1 cellular context compared by ENCODE assay signal in the genomic region with DNA sequence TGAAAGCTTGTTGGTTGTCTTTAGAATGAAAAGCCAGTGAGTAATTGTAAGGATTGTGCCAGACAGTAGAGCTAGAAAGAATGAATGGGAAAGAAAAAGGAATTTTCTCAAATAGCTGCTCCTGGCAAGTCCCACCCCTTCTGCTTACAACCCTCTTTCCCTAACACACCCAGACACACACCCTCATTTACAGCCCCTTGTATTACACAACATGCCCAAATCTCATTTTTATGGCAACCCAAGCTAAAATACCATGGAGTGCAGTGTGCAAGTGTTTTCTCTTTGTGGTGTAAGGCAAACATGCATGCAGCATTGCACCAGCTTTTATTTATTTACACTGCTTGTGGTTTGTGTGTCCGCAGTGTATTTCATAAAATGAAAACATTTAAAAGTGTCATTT.
TF ChIP-seq lines count a peak whose summit lies in the region.

No MANE protein-coding gene starts in this region.

TF ChIP-seq in SK-N-SH, 30 proteins besides CTCF, POLR2A, EP300 and RAD21 (continued from another document):
- TF ChIP-seq TEAD4 (IDR thresholded peaks at IDR 0.05; ENCODE audit: borderline replicate concordance, insufficient read depth) = no peak
- no peak for TF ChIP-seq USF2 (IDR thresholded peaks at IDR 0.05; ENCODE audit: borderline replicate concordance, low read depth, low read length)
- no peak for TF ChIP-seq EZH2phosphoT487 (IDR thresholded peaks at IDR 0.05; ENCODE audit: borderline replicate concordance, low read depth)
- TF ChIP-seq SIN3A (IDR thresholded peaks at IDR 0.05; ENCODE audit: borderline replicate concordance, low read depth, low read length) = no peak
- TF ChIP-seq, protein P1, sequence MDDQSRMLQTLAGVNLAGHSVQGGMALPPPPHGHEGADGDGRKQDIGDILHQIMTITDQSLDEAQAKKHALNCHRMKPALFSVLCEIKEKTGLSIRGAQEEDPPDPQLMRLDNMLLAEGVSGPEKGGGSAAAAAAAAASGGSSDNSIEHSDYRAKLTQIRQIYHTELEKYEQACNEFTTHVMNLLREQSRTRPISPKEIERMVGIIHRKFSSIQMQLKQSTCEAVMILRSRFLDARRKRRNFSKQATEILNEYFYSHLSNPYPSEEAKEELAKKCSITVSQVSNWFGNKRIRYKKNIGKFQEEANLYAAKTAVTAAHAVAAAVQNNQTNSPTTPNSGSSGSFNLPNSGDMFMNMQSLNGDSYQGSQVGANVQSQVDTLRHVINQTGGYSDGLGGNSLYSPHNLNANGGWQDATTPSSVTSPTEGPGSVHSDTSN (IDR thresholded peaks at IDR 0.05) = no peak
- TF ChIP-seq TCF12 (IDR thresholded peaks at IDR 0.05) = no peak
- TF ChIP-seq, protein P2, sequence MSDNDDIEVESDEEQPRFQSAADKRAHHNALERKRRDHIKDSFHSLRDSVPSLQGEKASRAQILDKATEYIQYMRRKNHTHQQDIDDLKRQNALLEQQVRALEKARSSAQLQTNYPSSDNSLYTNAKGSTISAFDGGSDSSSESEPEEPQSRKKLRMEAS (IDR thresholded peaks at IDR 0.05; ENCODE audit: low read depth) = no peak
- no peak; the same call in 1 of the 2 replicates for TF ChIP-seq NFIC (IDR thresholded peaks at IDR 0.05; ENCODE audit: borderline replicate concordance)
- TF ChIP-seq RFX5 (IDR thresholded peaks at IDR 0.05; ENCODE audit: low read length) = no peak
- TF ChIP-seq GABPA (IDR thresholded peaks at IDR 0.05; ENCODE audit: low read depth) = no peak
- TF ChIP-seq ELF1 (IDR thresholded peaks at IDR 0.05) = no peak
- TF ChIP-seq, protein P3, sequence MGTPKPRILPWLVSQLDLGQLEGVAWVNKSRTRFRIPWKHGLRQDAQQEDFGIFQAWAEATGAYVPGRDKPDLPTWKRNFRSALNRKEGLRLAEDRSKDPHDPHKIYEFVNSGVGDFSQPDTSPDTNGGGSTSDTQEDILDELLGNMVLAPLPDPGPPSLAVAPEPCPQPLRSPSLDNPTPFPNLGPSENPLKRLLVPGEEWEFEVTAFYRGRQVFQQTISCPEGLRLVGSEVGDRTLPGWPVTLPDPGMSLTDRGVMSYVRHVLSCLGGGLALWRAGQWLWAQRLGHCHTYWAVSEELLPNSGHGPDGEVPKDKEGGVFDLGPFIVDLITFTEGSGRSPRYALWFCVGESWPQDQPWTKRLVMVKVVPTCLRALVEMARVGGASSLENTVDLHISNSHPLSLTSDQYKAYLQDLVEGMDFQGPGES (IDR thresholded peaks at IDR 0.05; ENCODE audit: low read depth, low read length) = no peak
